Comparison of ENCODE assay signal across 13 cellular contexts in genomic region chr2:54639609-54640008, GRCh38.
DNase-seq lines count a peak whose midpoint lies in the region; ATAC-seq, FAIRE-seq and TF ChIP-seq lines count a peak whose summit lies in the region.
"Had no signal": no experiment of that assay in that cellular context is flagged by ENCODE, and none has a peak within 500 bp of the region (broad histone marks: within the 10 kb centered on the region; RNA-seq: fewer than 3 reads in every experiment).

No MANE protein-coding gene starts in this region.

- H3K4me1 ChIP-seq in HEK293 (ENCODE audit: control insufficient read depth, insufficient read depth, low read length), result no peaks in the 10 kb centered on the region; the same call in 1 of the 2 replicates

- peaks cover 5 to 85% of the 10 kb centered on the region in 2 experiments for H3K36me3 ChIP-seq in HEK293 (ENCODE audit: control insufficient read depth in 2 of 2, insufficient read depth in 1 of 2, low read length in 2 of 2)

- ATAC-seq in HG03520 (IDR thresholded peaks at IDR 0.05; ENCODE audit: unreplicated experiment) (no peak), GM18505 (IDR thresholded peaks at IDR 0.05; ENCODE audit: unreplicated experiment) (no peak)
- ATAC-seq: HCT116 had no signal

- POLR2A ChIA-PET in HEK293 (lab: Yijun Ruan, JAX), result no interaction called here

- no peak for TF ChIP-seq POLR2A in GM18505 (IDR thresholded peaks at IDR 0.05; ENCODE audit: borderline replicate concordance, extremely low read depth, insufficient read depth, insufficient read length)

- no peak overlapping the region for H3K4me3 ChIP-seq in HEK293 (ENCODE audit: low read depth, low read length)
- H3K4me3 ChIP-seq in astrocyte of the spinal cord (ENCODE audit: low read depth, low read length), result no peak overlapping the region

- CTCF ChIA-PET in HEK293 (lab: Yijun Ruan, JAX), result interaction anchor here (0.6 to 1.3 kb wide), 2 partner anchors 26 to 533 kb away, joined by 3 to 4 read pairs; no protein-coding TSS in a partner anchor

- H3K27ac ChIP-seq in HEK293 (ENCODE audit: extremely low read depth, low read depth, low read length), result no peak overlapping the region

- DNase-seq in AG08395 (ENCODE audit: low spot score) (peak; percentile 26), astrocyte of the spinal cord (ENCODE audit: low read depth, low spot score) (peak; percentile 14), left kidney (ENCODE audit: low read depth, low spot score) (peak; percentile 33), GM13977 (ENCODE audit: low spot score) (no peak), frontal cortex (ENCODE audit: low spot score in 2 of 2) (no peak)
- DNase-seq: activated CD4-positive, alpha-beta T cell treated with anti-CD3 and anti-CD28 coated beads for 1 hour; activated gamma-delta T cell; Karpas-422; retina had no signal

- in situ Hi-C loops in astrocyte of the spinal cord (cut with HindIII; ENCODE audit: low sequenced_read_pairs) (no loop called here), GM13977 (cut with MboI; ENCODE audit: low pct_unique_long_range_greater_than_20kb, low sequenced_read_pairs, unreplicated experiment) (no loop called here)

- FAIRE-seq in frontal cortex (lab: Jason Lieb, UNC), result no peak

- TF ChIP-seq CTCF in HEK293 (tag by site-specific recombination; IDR thresholded peaks at IDR 0.05), result no peak
- TF ChIP-seq CTCF in astrocyte of the spinal cord (IDR thresholded peaks at IDR 0.05; ENCODE audit: low read depth, low read length), result no peak
- TF ChIP-seq CTCF in GM13977 (IDR thresholded peaks at IDR 0.05; ENCODE audit: extremely low read depth, insufficient read depth, missing control alignments), result no peak

- no peaks in the 10 kb centered on the region for H3K9me3 ChIP-seq in HEK293 (ENCODE audit: control insufficient read depth, insufficient read depth, low read depth, low read length)

TF ChIP-seq in HEK293, 187 proteins besides CTCF, POLR2A, EP300 and RAD21:
- peak; percentile 70 for TF ChIP-seq FEZF1 (tag by site-specific recombination; IDR thresholded peaks at IDR 0.05)
- TF ChIP-seq ZNF155 (tag by site-specific recombination; IDR thresholded peaks at IDR 0.05), result no peak

Comparison
In these comparisons a context has a peak if more than half of its experiments do, and no peak if none do; other contexts are left out.
1. DNase-seq: peak in AG08395 (single experiment), astrocyte of the spinal cord (single experiment) and left kidney (single experiment); none in GM13977 (single experiment) and frontal cortex (0 of 2).